1 cellular context compared by ENCODE assay signal in genomic region chr14:54498095-54498531, GRCh38.
TF ChIP-seq lines count a peak whose summit lies in the region.

No MANE protein-coding gene starts in this region.

TF ChIP-seq in H1, 55 proteins besides CTCF, POLR2A, EP300 and RAD21:
- TF ChIP-seq SP4 (IDR thresholded peaks at IDR 0.05; ENCODE audit: low read length) (no peak), EGR1 (IDR thresholded peaks at IDR 0.05; ENCODE audit: borderline replicate concordance, low read depth, low read length) (no peak), SP2 (IDR thresholded peaks at IDR 0.05; ENCODE audit: low read length) (no peak), KDM5A (IDR thresholded peaks at IDR 0.05; ENCODE audit: low read length) (no peak), KDM1A (IDR thresholded peaks at IDR 0.05; ENCODE audit: borderline replicate concordance, low read length) (no peak), SIN3A (conservative IDR thresholded peaks at IDR 0.05 in 1 of 2, IDR thresholded peaks at IDR 0.05 in 1 of 2; ENCODE audit: low read depth in 1 of 2, low read length in 2 of 2) (no peak), CHD2 (IDR thresholded peaks at IDR 0.05; ENCODE audit: low read length) (no peak), BCL11A (IDR thresholded peaks at IDR 0.05; ENCODE audit: low read depth in 2 of 2, low read length in 2 of 2) (no peak), CEBPB (IDR thresholded peaks at IDR 0.05; ENCODE audit: low read depth, low read length) (no peak), ASH2L (IDR thresholded peaks at IDR 0.05; ENCODE audit: low read length) (no peak), TBP (IDR thresholded peaks at IDR 0.05; ENCODE audit: low read depth, low read length) (no peak), E2F6 (IDR thresholded peaks at IDR 0.05) (no peak), CREB1 (IDR thresholded peaks at IDR 0.05) (no peak), SUZ12 (IDR thresholded peaks at IDR 0.05; ENCODE audit: low read length) (no peak), CBX8 (IDR thresholded peaks at IDR 0.05; ENCODE audit: borderline replicate concordance, low read depth, low read length) (no peak), TAF1 (IDR thresholded peaks at IDR 0.05; ENCODE audit: low read depth, low read length) (no peak), SRF (IDR thresholded peaks at IDR 0.05; ENCODE audit: low read depth, low read length) (no peak), CTBP2 (IDR thresholded peaks at IDR 0.05; ENCODE audit: borderline replicate concordance, insufficient read depth, insufficient read length, low read length) (no peak)
- TF ChIP-seq, protein P1, sequence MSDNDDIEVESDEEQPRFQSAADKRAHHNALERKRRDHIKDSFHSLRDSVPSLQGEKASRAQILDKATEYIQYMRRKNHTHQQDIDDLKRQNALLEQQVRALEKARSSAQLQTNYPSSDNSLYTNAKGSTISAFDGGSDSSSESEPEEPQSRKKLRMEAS (IDR thresholded peaks at IDR 0.05) = no peak
